ENCODE assay signal across 11 cellular contexts in genomic region chr10:92238062-92238585, GRCh38. TPM values are rescaled to one million over a fixed set of nuclear protein-coding genes. Genes with fewer than 3 reads are reported as not detected.
DNase-seq lines count a peak whose midpoint lies in the region; ATAC-seq, FAIRE-seq and TF ChIP-seq lines count a peak whose summit lies in the region.
"Had no signal": no experiment of that assay in that cellular context is flagged by ENCODE, and none has a peak within 500 bp of the region (broad histone marks: within the 10 kb centered on the region; RNA-seq: fewer than 3 reads in every experiment).

No MANE protein-coding gene starts in this region.

- 73% methylated on average over 3 of the region's 3 CpGs for WGBS in right cardiac atrium
- 24 to 34% methylated on average over 3 of the region's 3 CpGs for WGBS in pancreas, 2 donors

- ATAC-seq in T-helper 17 cell: no peak
- no peak for ATAC-seq in right cardiac atrium
- no peak for ATAC-seq in pancreas

- peaks cover 38 to 54% (median 48%) of the 10 kb centered on the region in 3 donors for H3K4me1 Mint-ChIP-seq in CD8-positive, alpha-beta memory T cell
- peaks cover 32% of the 10 kb centered on the region for H3K4me1 Mint-ChIP-seq in T-helper 17 cell
- H3K4me1 Mint-ChIP-seq in activated CD4-positive, alpha-beta T cell treated with anti-CD3 and anti-CD28 coated beads, Interleukin-2, amount 10 ng/mL, durations not matched to agents 24 days and 14 days: peaks cover 19% of the 10 kb centered on the region

- H3K4me3 ChIP-seq in CD8-positive, alpha-beta memory T cell (ENCODE audit: low read length): no peak overlapping the region
- H3K4me3 ChIP-seq in right cardiac atrium (ENCODE audit: low read length) (peak overlapping the region; percentile 71), pancreas (peak overlapping the region; percentile 68 to 85 (median 72))

- peak overlapping the region; percentile 15 to 92 (median 88) for H3K4me3 Mint-ChIP-seq in CD8-positive, alpha-beta memory T cell
- peak overlapping the region; percentile 98 for H3K4me3 Mint-ChIP-seq in T-helper 17 cell
- H3K4me3 Mint-ChIP-seq in activated CD4-positive, alpha-beta T cell treated with anti-CD3 and anti-CD28 coated beads, Interleukin-2, amount 10 ng/mL, durations not matched to agents 24 days and 14 days: no peak overlapping the region

- intact Hi-C loops in right cardiac atrium (cut with DNase I): loop anchor here in 1 of 4 donors (2.0 to 10.0 kb wide), 2 partner anchors 53 to 153 kb away; partner anchors contain the start of genes CPEB3 and MARCHF5
- intact Hi-C loops in pancreas (cut with DNase I): no loop called here
- intact Hi-C loops in activated CD4-positive, alpha-beta T cell treated with anti-CD3 and anti-CD28 coated beads, Interleukin-2, amount 10 ng/mL, durations not matched to agents 24 days and 14 days (cut with micrococcal nuclease): no loop called here

- H3K27me3 ChIP-seq in CD8-positive, alpha-beta memory T cell (ENCODE audit: insufficient read depth, low read length, poor library complexity, severe bottlenecking): no peaks in the 10 kb centered on the region
- H3K27me3 ChIP-seq in right cardiac atrium (ENCODE audit: control insufficient read depth, insufficient read depth): no peaks in the 10 kb centered on the region
- H3K27me3 ChIP-seq in pancreas: no peaks in the 10 kb centered on the region

- no peak for FAIRE-seq in pancreas (lab: Jason Lieb, UNC)
- FAIRE-seq: D721Med, endothelial cell of umbilical vein had no signal

- H3K27ac Mint-ChIP-seq in CD8-positive, alpha-beta memory T cell: peak overlapping the region in 2 of 8 donors; percentile 22 to 69
- no peak overlapping the region for H3K27ac Mint-ChIP-seq in T-helper 17 cell
- H3K27ac Mint-ChIP-seq in activated CD4-positive, alpha-beta T cell treated with anti-CD3 and anti-CD28 coated beads, Interleukin-2, amount 10 ng/mL, durations not matched to agents 24 days and 14 days: no peak overlapping the region

- H3K36me3 Mint-ChIP-seq in CD8-positive, alpha-beta memory T cell: peaks cover 0 to 18% (median 5%) of the 10 kb centered on the region in 3 donors
- no peaks in the 10 kb centered on the region for H3K36me3 Mint-ChIP-seq in T-helper 17 cell (ENCODE audit: low read depth)
- H3K36me3 Mint-ChIP-seq in activated CD4-positive, alpha-beta T cell treated with anti-CD3 and anti-CD28 coated beads, Interleukin-2, amount 10 ng/mL, durations not matched to agents 24 days and 14 days (ENCODE audit: low read depth): peaks cover 18% of the 10 kb centered on the region

- H3K4me1 ChIP-seq in CD8-positive, alpha-beta memory T cell (ENCODE audit: insufficient read depth, low read length): peaks cover 8% of the 10 kb centered on the region
- H3K4me1 ChIP-seq in right cardiac atrium (ENCODE audit: control insufficient read depth, insufficient read depth, low read length): peaks cover 3% of the 10 kb centered on the region
- H3K4me1 ChIP-seq in pancreas: peaks cover 15 to 32% (median 19%) of the 10 kb centered on the region in 3 donors

- no peak overlapping the region for H3K27ac ChIP-seq in CD8-positive, alpha-beta memory T cell (ENCODE audit: low read depth, low read length)
- H3K27ac ChIP-seq in right cardiac atrium (ENCODE audit: low read length): peak overlapping the region; percentile 80
- H3K27ac ChIP-seq in pancreas: peak overlapping the region in 3 of 4 donors; percentile 47 to 92 (median 92)

- H3K9me3 Mint-ChIP-seq in CD8-positive, alpha-beta memory T cell: no peaks in the 10 kb centered on the region
- no peaks in the 10 kb centered on the region for H3K9me3 Mint-ChIP-seq in activated CD4-positive, alpha-beta T cell treated with anti-CD3 and anti-CD28 coated beads, Interleukin-2, amount 10 ng/mL, durations not matched to agents 24 days and 14 days

- no peak for DNase-seq in CD8-positive, alpha-beta memory T cell
- no peak for DNase-seq in T-helper 17 cell
- no peak for DNase-seq in right cardiac atrium
- DNase-seq in pancreas: peak in 1 of 6 donors; percentile 17
- DNase-seq in NCI-H128 (lab: John Stamatoyannopoulos, UW; ENCODE audit: unreplicated experiment): no peak
- DNase-seq in activated T-cell treated with anti-CD3 and anti-CD28 coated beads, Interleukin-2, amount 50 U/mL, for 1 hour: no peak
- DNase-seq in activated CD8-positive, alpha-beta memory T cell treated with anti-CD3 and anti-CD28 coated beads, Interleukin-2, amount 50 U/mL, for 4 hours: no peak
- no peak for DNase-seq in activated CD4-positive, alpha-beta T cell treated with anti-CD3 and anti-CD28 coated beads, Interleukin-2, amount 10 ng/mL, durations not matched to agents 24 days and 14 days
- DNase-seq: NCI-H345 had no signal

- POLR2A ChIA-PET in CD8-positive, alpha-beta memory T cell (lab: Charles Lee): interaction anchor here (0.6 kb wide), 1 partner anchor 129 kb away, joined by 3 read pairs; no protein-coding TSS in a partner anchor

- no peaks in the 10 kb centered on the region for H3K36me3 ChIP-seq in CD8-positive, alpha-beta memory T cell (ENCODE audit: insufficient read depth, low read length)
- H3K36me3 ChIP-seq in pancreas: no peaks in the 10 kb centered on the region

- TF ChIP-seq CTCF in pancreas (IDR thresholded peaks at IDR 0.05): no peak

- H3K9me3 ChIP-seq in CD8-positive, alpha-beta memory T cell (ENCODE audit: low read length): no peaks in the 10 kb centered on the region
- H3K9me3 ChIP-seq in T-helper 17 cell (ENCODE audit: control insufficient read depth, low read length, poor library complexity, severe bottlenecking) (no peaks in the 10 kb centered on the region), right cardiac atrium (ENCODE audit: control insufficient read depth, low read length) (no peaks in the 10 kb centered on the region), pancreas (no peaks in the 10 kb centered on the region)

- CTCF ChIA-PET in CD8-positive, alpha-beta memory T cell (lab: Charles Lee): interaction anchor here (1.2 kb wide), 1 partner anchor 27 kb away, joined by 4 read pairs; no protein-coding TSS in a partner anchor

- no peaks in the 10 kb centered on the region for H3K27me3 Mint-ChIP-seq in CD8-positive, alpha-beta memory T cell
- H3K27me3 Mint-ChIP-seq in T-helper 17 cell: no peaks in the 10 kb centered on the region
- peaks cover 18% of the 10 kb centered on the region for H3K27me3 Mint-ChIP-seq in activated CD4-positive, alpha-beta T cell treated with anti-CD3 and anti-CD28 coated beads, Interleukin-2, amount 10 ng/mL, durations not matched to agents 24 days and 14 days

RNA-seq across cellular contexts. Expression of gene CPEB3, which starts 52.8 kb away (rescaled TPM):
- total RNA-seq in CD8-positive, alpha-beta memory T cell: 1 to 10 TPM; 2.1 TPM
- 1.6 TPM for polyA plus RNA-seq in CD8-positive, alpha-beta memory T cell
- total RNA-seq in T-helper 17 cell (1 to 10 TPM; 3.2 to 3.7 TPM), right cardiac atrium (10 to 100 TPM in 3 of 4 donors, 1 to 10 TPM in 1; 7.2 to 14.3 (median 12.4) TPM), pancreas (1 to 10 TPM; 4.3 to 7.0 (median 4.6) TPM)
- polyA plus RNA-seq in right cardiac atrium (4.6 TPM), pancreas (1 to 10 TPM; 2.1 to 2.5 TPM)
- 2.2 and 2.5 TPM in 2 replicates for total RNA-seq in activated CD4-positive, alpha-beta T cell treated with anti-CD3 and anti-CD28 coated beads, Interleukin-2, amount 10 ng/mL, durations not matched to agents 24 days and 14 days

RNA-seq across cellular contexts. Expression of gene MARCHF5, which starts 52.8 kb away (rescaled TPM):
- total RNA-seq in CD8-positive, alpha-beta memory T cell: 10 to 100 TPM; 30.6 to 33.0 TPM
- polyA plus RNA-seq in CD8-positive, alpha-beta memory T cell: 29.2 TPM
- total RNA-seq in T-helper 17 cell: 10 to 100 TPM; 27.3 to 30.8 TPM
- 10 to 100 TPM; 29.4 to 36.7 (median 32.1) TPM for total RNA-seq in right cardiac atrium
- 15.8 TPM for polyA plus RNA-seq in right cardiac atrium
- 10 to 100 TPM; 12.8 to 26.5 (median 14.1) TPM for total RNA-seq in pancreas
- 10 to 100 TPM in 1 of 2 donors, 1 to 10 TPM in 1; 4.2 to 11.4 TPM for polyA plus RNA-seq in pancreas
- total RNA-seq in activated CD4-positive, alpha-beta T cell treated with anti-CD3 and anti-CD28 coated beads, Interleukin-2, amount 10 ng/mL, durations not matched to agents 24 days and 14 days: 22.0 and 24.7 TPM in 2 replicates
